Comparison of ENCODE assay signal across 11 cellular contexts in the genomic region with DNA sequence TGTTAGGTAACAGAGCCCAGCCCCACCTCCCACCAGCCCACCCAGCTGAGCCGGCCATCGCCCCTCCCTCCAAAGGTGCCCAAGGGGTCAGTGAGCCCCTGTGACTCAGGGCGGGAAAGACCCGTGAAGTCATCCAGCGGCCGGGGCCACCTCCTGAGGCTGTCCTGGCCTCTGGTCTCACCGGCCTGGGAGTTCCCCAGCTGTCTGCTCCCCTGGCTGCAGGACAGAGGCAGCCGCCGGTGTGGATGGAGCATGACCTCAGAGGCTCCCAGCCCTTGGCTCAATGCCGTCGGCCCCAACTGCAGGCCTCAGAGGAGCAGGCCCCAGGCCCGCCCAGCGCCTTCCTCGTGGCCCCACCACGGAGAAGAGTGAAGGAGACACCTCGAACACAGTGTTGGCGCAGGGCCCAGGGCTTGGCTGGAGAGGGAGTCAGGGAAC. TPM values are rescaled to one million over a fixed set of nuclear protein-coding genes. Genes with fewer than 3 reads are reported as not detected.
DNase-seq lines count a peak whose midpoint lies in the region; ATAC-seq and TF ChIP-seq lines count a peak whose summit lies in the region.
"Had no signal": no experiment of that assay in that cellular context is flagged by ENCODE, and none has a peak within 500 bp of the region (broad histone marks: within the 10 kb centered on the region; RNA-seq: fewer than 3 reads in every experiment).

No MANE protein-coding gene starts in this region.

- ATAC-seq in HG03045 (IDR thresholded peaks at IDR 0.05; ENCODE audit: unreplicated experiment), result no peak
- ATAC-seq: left colon had no signal

- H3K36me3 ChIP-seq in breast epithelium (no peaks in the 10 kb centered on the region), kidney epithelial cell (ENCODE audit: control insufficient read depth, insufficient read depth, low read length) (no peaks in the 10 kb centered on the region), subcutaneous abdominal adipose tissue (ENCODE audit: control insufficient read depth in 5 of 5, insufficient read depth in 5 of 5, low read length in 5 of 5) (no peaks in the 10 kb centered on the region)

- H3K27me3 ChIP-seq in breast epithelium (no peaks in the 10 kb centered on the region), kidney epithelial cell (ENCODE audit: control insufficient read depth, insufficient read depth, low read length) (no peaks in the 10 kb centered on the region), subcutaneous abdominal adipose tissue (ENCODE audit: control insufficient read depth in 5 of 5, insufficient read depth in 4 of 5, low read length in 5 of 5) (peaks cover 0 to 12% (median 4%) of the 10 kb centered on the region in 5 donors)

- peak; percentile 82 for DNase-seq in HuH-7 (ENCODE audit: low spot score)
- DNase-seq in breast epithelium (ENCODE audit: low spot score in 2 of 2), result peak; percentile 81 to 84
- DNase-seq in kidney epithelial cell (ENCODE audit: low read depth), result peak; percentile 86
- no peak for DNase-seq in SKM-1 treated with dmso at 0.1 percent for 144 hours (lab: John Stamatoyannopoulos, UW; ENCODE audit: unreplicated experiment)
- no peak for DNase-seq in SIG-M5 (lab: John Stamatoyannopoulos, UW)
- DNase-seq in COR-L47 (lab: John Stamatoyannopoulos, UW), result no peak
- DNase-seq: DND-41, left colon, NCI-H1092 treated with DMSO at 0.1 percent for 48 hours had no signal

- H3K9me3 ChIP-seq in breast epithelium (no peaks in the 10 kb centered on the region), subcutaneous abdominal adipose tissue (ENCODE audit: control insufficient read depth in 5 of 5, low read length in 5 of 5) (no peaks in the 10 kb centered on the region)

- H3K4me3 ChIP-seq in breast epithelium, result no peak overlapping the region
- H3K4me3 ChIP-seq in kidney epithelial cell (ENCODE audit: low read depth, low read length), result no peak overlapping the region
- no peak overlapping the region for H3K4me3 ChIP-seq in subcutaneous abdominal adipose tissue (ENCODE audit: low read depth in 1 of 5, low read length in 5 of 5)

- peak overlapping the region; percentile 95 to 96 for H3K27ac ChIP-seq in breast epithelium
- peak overlapping the region; percentile 75 for H3K27ac ChIP-seq in subcutaneous abdominal adipose tissue (ENCODE audit: low read depth, low read length)

- intact Hi-C loops in breast epithelium (cut with DNase I; ENCODE audit: low total_unique reads), result loop anchor here (5.0 to 10.0 kb wide), 2 partner anchors 46 to 558 kb away; partner anchors contain the start of gene PDGFB

- TF ChIP-seq CTCF in breast epithelium (IDR thresholded peaks at IDR 0.05) (no peak), kidney epithelial cell (IDR thresholded peaks at IDR 0.05; ENCODE audit: insufficient read depth, low read length, poor library complexity, severe bottlenecking) (no peak)

- H3K4me1 ChIP-seq in breast epithelium (peaks cover 20 to 26% of the 10 kb centered on the region in 2 donors), subcutaneous abdominal adipose tissue (ENCODE audit: control insufficient read depth in 5 of 5, insufficient read depth in 5 of 5, low read length in 5 of 5) (peaks cover 4 to 63% (median 45%) of the 10 kb centered on the region in 5 donors)

- TF ChIP-seq POLR2A in breast epithelium (IDR thresholded peaks at IDR 0.05), result no peak

- H3K9ac ChIP-seq in subcutaneous abdominal adipose tissue (ENCODE audit: low read length in 5 of 5), result peak overlapping the region in 2 of 5 donors; percentile 47 to 56

RNA-seq across cellular contexts. Expression of gene RPL3, which starts 28.7 kb away (rescaled TPM):
- total RNA-seq in breast epithelium, result 1,000 to 10,000 TPM; 1,827 to 3,262 (median 2,633) TPM
- total RNA-seq in kidney epithelial cell, result 2,742 and 3,058 TPM in 2 replicates

RNA-seq across cellular contexts. Expression of gene PDGFB, which starts 46.0 kb away (rescaled TPM):
- 10 to 100 TPM in 1 of 3 donors, 1 to 10 TPM in 2; 5.3 to 11.1 (median 8.5) TPM for total RNA-seq in breast epithelium
- total RNA-seq in kidney epithelial cell, result 159 and 165 TPM in 2 replicates

RNA-seq across cellular contexts. Expression of gene SYNGR1, which starts 59.0 kb away (rescaled TPM):
- 10 to 100 TPM in 2 of 3 donors, 1 to 10 TPM in 1; 6.9 to 22.3 (median 20.5) TPM for total RNA-seq in breast epithelium
- 1.0 and 2.0 TPM in 2 replicates for total RNA-seq in kidney epithelial cell

Comparison
In these comparisons a context has a peak if more than half of its experiments do, and no peak if none do; other contexts are left out.
1. DNase-seq: peak in HuH-7 (single experiment), breast epithelium (2 of 2) and kidney epithelial cell (single experiment); none in SKM-1 treated with dmso at 0.1 percent for 144 hours (single experiment), SIG-M5 (single experiment) and COR-L47 (single experiment).
2. RNA of gene PDGFB, which starts 46.0 kb away (total RNA-seq): 159 to 165 TPM in kidney epithelial cell; 5.3 to 11.1 TPM in breast epithelium; every median in the first group is over 10 times any median in the second.